In the genomic region with DNA sequence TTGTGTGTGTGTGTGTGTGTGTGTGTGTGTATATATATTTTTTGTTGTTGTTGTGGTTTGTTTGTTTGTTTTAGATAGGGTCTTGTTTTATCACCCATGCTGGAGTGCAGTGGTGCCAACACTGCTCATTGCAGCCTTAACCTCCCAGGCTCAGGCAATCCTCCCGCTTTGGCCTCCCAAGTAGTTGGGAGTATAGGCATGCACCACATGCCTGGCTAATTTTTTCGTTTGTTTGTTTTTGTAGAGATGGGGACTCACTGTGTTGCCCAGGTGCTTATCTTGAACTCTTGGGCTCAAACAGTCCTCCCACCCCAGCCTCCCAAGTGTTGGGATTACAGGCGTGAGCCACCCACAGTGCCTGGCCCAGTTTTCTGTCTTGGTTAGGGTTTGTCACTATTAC, we compare ENCODE assay signal across 9 cellular contexts.
"Had no signal": no experiment of that assay in that cellular context is flagged by ENCODE, and none has a peak within 500 bp of the region (broad histone marks: within the 10 kb centered on the region; RNA-seq: fewer than 3 reads in every experiment).

No MANE protein-coding gene starts in this region.

- H3K4me3 Mint-ChIP-seq: GM23338, IgD-negative memory B cell had no signal

- ATAC-seq: GM23338, HCT116, HepG2 had no signal

- H3K27me3 Mint-ChIP-seq: IgD-negative memory B cell had no signal

- H3K9me3 Mint-ChIP-seq: GM23338, IgD-negative memory B cell had no signal

- H3K27ac ChIP-seq: HL-60, KMS-11 had no signal

- H3K4me3 ChIP-seq: GM23338, HAP-1 had no signal

- H3K27ac Mint-ChIP-seq: GM23338 had no signal

- H3K9me3 ChIP-seq: HAP-1 had no signal

- H3K4me1 Mint-ChIP-seq: IgD-negative memory B cell had no signal

- DNase-seq: H7, KBM-7 had no signal
